ENCODE assay signal across 7 cellular contexts in genomic region chr19:1230585-1231489, GRCh38.
"Had no signal": no experiment of that assay in that cellular context is flagged by ENCODE, and none has a peak within 500 bp of the region (broad histone marks: within the 10 kb centered on the region; RNA-seq: fewer than 3 reads in every experiment).

No MANE protein-coding gene starts in this region.

- H3K9me3 ChIP-seq: adrenal gland had no signal

- DNase-seq: activated CD4-positive, alpha-beta T cell treated with anti-CD3 and anti-CD28 coated beads for 1 hour; activated CD8-positive, alpha-beta memory T cell treated with anti-CD3 and anti-CD28 coated beads for 24 hours; activated naive CD4-positive, alpha-beta T cell treated with anti-CD3 and anti-CD28 coated beads, Interleukin-2, amount 50 U/mL, for 16 hours; adrenal gland; effector memory CD4-positive, alpha-beta T cell; small intestine had no signal

- H2AFZ ChIP-seq: hepatocyte had no signal

- H3K27me3 ChIP-seq: adrenal gland, hepatocyte had no signal

- H3K79me2 ChIP-seq: hepatocyte had no signal

- H3K4me3 ChIP-seq: adrenal gland, hepatocyte had no signal
